9 cellular contexts compared by ENCODE assay signal in genomic region chr12:55142896-55143870, GRCh38. TPM values are rescaled to one million over a fixed set of nuclear protein-coding genes. Genes with fewer than 3 reads are reported as not detected.
DNase-seq lines count a peak whose midpoint lies in the region; ATAC-seq and TF ChIP-seq lines count a peak whose summit lies in the region.
"Had no signal": no experiment of that assay in that cellular context is flagged by ENCODE, and none has a peak within 500 bp of the region (broad histone marks: within the 10 kb centered on the region; RNA-seq: fewer than 3 reads in every experiment).

No MANE protein-coding gene starts in this region.

- H3K9me3 Mint-ChIP-seq in activated T-helper 17 cell treated with anti-CD3 and anti-CD28 coated beads, Interleukin-2, amount 50 U/mL, for 72 hours, result no peaks in the 10 kb centered on the region

- intact Hi-C loops in head of caudate nucleus (cut with DNase I), result loop anchor here (10.0 kb wide), 1 partner anchor 148 kb away; no protein-coding TSS in a partner anchor
- intact Hi-C loops in spleen (cut with DNase I; ENCODE audit: low total_unique reads), result no loop called here

- H4K20me1 ChIP-seq in DND-41 (ENCODE audit: insufficient read depth, low read length), result no peaks in the 10 kb centered on the region

- H3K4me2 ChIP-seq in DND-41 (ENCODE audit: insufficient read depth, low read length), result no peak overlapping the region

- no peaks in the 10 kb centered on the region for H3K36me3 ChIP-seq in DND-41 (ENCODE audit: insufficient read depth, low read length)
- no peaks in the 10 kb centered on the region for H3K36me3 ChIP-seq in spleen

- DNase-seq in DND-41, result peak; percentile 48
- DNase-seq in HL-60 (ENCODE audit: low read depth in 1 of 2, low spot score in 1 of 2), result peak; percentile 25 to 39
- peak; percentile 88 for DNase-seq in NCI-H82 (lab: John Stamatoyannopoulos, UW)
- DNase-seq in head of caudate nucleus, result peak in 36 of 42 donors; percentile 7 to 88 (median 58)
- DNase-seq in spleen, result no peak
- DNase-seq in middle frontal gyrus (ENCODE audit: extremely low spot score, low spot score), result no peak

- no peak overlapping the region for H3K4me3 Mint-ChIP-seq in activated T-helper 17 cell treated with anti-CD3 and anti-CD28 coated beads, Interleukin-2, amount 50 U/mL, for 72 hours
- H3K4me3 Mint-ChIP-seq: activated naive CD8-positive, alpha-beta T cell had no signal

- H2AFZ ChIP-seq in DND-41 (ENCODE audit: low read depth, low read length), result no peak overlapping the region

- H3K9me3 ChIP-seq in DND-41 (ENCODE audit: insufficient read depth, low read length, severe bottlenecking), result no peaks in the 10 kb centered on the region
- peaks cover 0 to 9% (median 2%) of the 10 kb centered on the region in 8 donors for H3K9me3 ChIP-seq in spleen

- no peaks in the 10 kb centered on the region for H3K4me1 Mint-ChIP-seq in activated T-helper 17 cell treated with anti-CD3 and anti-CD28 coated beads, Interleukin-2, amount 50 U/mL, for 72 hours

- H3K36me3 Mint-ChIP-seq in activated T-helper 17 cell treated with anti-CD3 and anti-CD28 coated beads, Interleukin-2, amount 50 U/mL, for 72 hours (ENCODE audit: low read depth), result no peaks in the 10 kb centered on the region
- H3K36me3 Mint-ChIP-seq: activated naive CD8-positive, alpha-beta T cell had no signal

- no peak for TF ChIP-seq POLR2A in spleen (IDR thresholded peaks at IDR 0.05)

- H3K27me3 ChIP-seq in DND-41 (ENCODE audit: insufficient read depth, low read length, poor library complexity) (peaks cover 6% of the 10 kb centered on the region), HL-60 (ENCODE audit: insufficient read depth, poor library complexity, severe bottlenecking) (peaks cover 5% of the 10 kb centered on the region), spleen (replicated peaks in 1 of 7) (peaks cover 0 to 6% (median 0%) of the 10 kb centered on the region in 7 donors)

- H3K27me3 Mint-ChIP-seq in activated T-helper 17 cell treated with anti-CD3 and anti-CD28 coated beads, Interleukin-2, amount 50 U/mL, for 72 hours, result peaks cover 4% of the 10 kb centered on the region

- no peak overlapping the region for H3K4me3 ChIP-seq in DND-41 (ENCODE audit: low read depth in 1 of 2, low read length in 2 of 2)
- H3K4me3 ChIP-seq in HL-60 (replicated peaks; ENCODE audit: insufficient read depth, low read length), result no peak overlapping the region
- no peak overlapping the region for H3K4me3 ChIP-seq in spleen

- no peak overlapping the region for H3K9ac ChIP-seq in DND-41 (ENCODE audit: low read depth, low read length)

- 14 to 24% (median 19%) methylated on average over 3 of the region's 3 CpGs for WGBS in spleen, 5 donors

- no peaks in the 10 kb centered on the region for H3K79me2 ChIP-seq in DND-41 (ENCODE audit: insufficient read depth, low read length)

- H3K27ac Mint-ChIP-seq in activated T-helper 17 cell treated with anti-CD3 and anti-CD28 coated beads, Interleukin-2, amount 50 U/mL, for 72 hours, result no peak overlapping the region
- H3K27ac Mint-ChIP-seq: activated naive CD8-positive, alpha-beta T cell had no signal

- TF ChIP-seq CTCF in DND-41 (IDR thresholded peaks at IDR 0.05; ENCODE audit: borderline replicate concordance, extremely low read depth, low read length, poor library complexity, severe bottlenecking), result peak; percentile 87
- TF ChIP-seq CTCF in HL-60 (IDR thresholded peaks at IDR 0.05; ENCODE audit: insufficient read depth, low read length), result peak; percentile 73
- peak in 9 of 11 experiments; percentile 15 to 65 (median 57) for TF ChIP-seq CTCF in spleen (IDR thresholded peaks at IDR 0.05 in 8 of 11, conservative IDR thresholded peaks at IDR 0.05 in 3 of 11)

- no peak overlapping the region for H3K27ac ChIP-seq in DND-41 (ENCODE audit: low read length)
- no peak overlapping the region for H3K27ac ChIP-seq in HL-60 (replicated peaks)
- H3K27ac ChIP-seq in spleen, result no peak overlapping the region

- H3K4me1 ChIP-seq in DND-41 (ENCODE audit: insufficient read depth, low read length), result no peaks in the 10 kb centered on the region
- H3K4me1 ChIP-seq in spleen, result peaks cover 0 to 4% (median 0%) of the 10 kb centered on the region in 6 donors

- peak; percentile 67; the same call in 1 of the 3 replicates for ATAC-seq in DND-41 (ENCODE audit: insufficient read depth, low read depth)
- peak; percentile 37 for ATAC-seq in activated T-helper 17 cell treated with anti-CD3 and anti-CD28 coated beads, Interleukin-2, amount 50 U/mL, for 72 hours (replicated peaks)
- no peak for ATAC-seq in HG03196 (IDR thresholded peaks at IDR 0.05; ENCODE audit: unreplicated experiment)

RNA-seq across cellular contexts. Expression of gene OR9K2, which starts 17.0 kb away (rescaled TPM):
- not detected for total RNA-seq in activated T-helper 17 cell treated with anti-CD3 and anti-CD28 coated beads, Interleukin-2, amount 50 U/mL, for 72 hours
- total RNA-seq in spleen, result not detected
- polyA plus RNA-seq in spleen, result not detected

Comparison
In these comparisons a context has a peak if more than half of its experiments do, and no peak if none do; other contexts are left out.
1. DNase-seq: peak in DND-41 (single experiment), HL-60 (2 of 2), NCI-H82 (single experiment) and head of caudate nucleus (36 of 42); none in spleen (single experiment) and middle frontal gyrus (single experiment).
2. Peak in every context shown above with its lines, with median percentiles within 50 percentile points of each other: CTCF ChIP-seq.